8 cellular contexts compared by ENCODE assay signal in the genomic region with DNA sequence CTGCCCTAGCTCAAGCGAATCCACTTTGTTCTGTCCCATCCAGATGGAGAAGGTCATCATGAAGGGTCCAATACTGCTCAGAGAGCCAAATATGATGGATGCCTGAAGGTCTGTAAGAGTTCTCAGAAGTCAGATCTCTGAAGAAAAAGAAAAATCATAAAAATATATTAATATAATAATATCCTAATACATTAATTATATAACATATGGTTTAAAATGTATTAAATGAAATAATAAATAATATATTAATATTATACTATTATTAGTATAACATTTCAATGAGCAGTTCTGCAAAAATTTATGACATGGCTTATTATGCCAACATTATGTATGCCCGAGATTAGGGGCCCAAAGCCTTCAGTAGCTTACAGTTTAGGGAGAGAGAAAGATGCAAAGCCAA.
"Had no signal": no experiment of that assay in that cellular context is flagged by ENCODE, and none has a peak within 500 bp of the region (broad histone marks: within the 10 kb centered on the region; RNA-seq: fewer than 3 reads in every experiment).

No MANE protein-coding gene starts in this region.

- H3K4me3 Mint-ChIP-seq: HFFc6 had no signal

- ATAC-seq: K562 had no signal

- DNase-seq: GM23248, GOT3, H7, HFFc6, IMR-90, KG1 had no signal

- H3K9me3 Mint-ChIP-seq: HFFc6 had no signal

- FAIRE-seq: HTR-8/SVneo, K562 had no signal

- H3K27ac Mint-ChIP-seq: HFFc6 had no signal
